Comparison of ENCODE assay signal across 15 cellular contexts in the genomic region with DNA sequence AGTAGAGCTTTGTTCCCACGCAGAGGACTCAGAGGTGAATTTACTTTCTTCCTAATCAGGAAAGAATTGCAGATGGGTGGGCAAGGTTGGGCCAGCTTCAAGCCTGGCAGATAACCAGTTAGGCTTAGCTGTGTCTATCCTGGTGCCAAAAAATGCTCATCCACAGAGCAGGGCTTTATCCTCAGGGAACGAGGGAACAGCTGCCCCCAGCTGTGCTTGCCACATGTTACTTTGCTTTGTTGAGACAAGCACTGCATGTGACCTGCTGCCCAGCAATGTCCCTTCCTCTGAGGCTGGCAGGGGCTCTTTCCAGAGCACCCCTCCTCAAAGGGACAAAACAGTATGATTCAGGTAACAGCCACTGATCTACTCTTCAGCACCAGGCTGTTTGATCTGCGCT.
DNase-seq lines count a peak whose midpoint lies in the region; ATAC-seq and TF ChIP-seq lines count a peak whose summit lies in the region.
"Had no signal": no experiment of that assay in that cellular context is flagged by ENCODE, and none has a peak within 500 bp of the region (broad histone marks: within the 10 kb centered on the region; RNA-seq: fewer than 3 reads in every experiment).

No MANE protein-coding gene starts in this region.

- no peak for ATAC-seq in HG03457 (IDR thresholded peaks at IDR 0.05; ENCODE audit: unreplicated experiment)
- ATAC-seq in GM21723 (IDR thresholded peaks at IDR 0.05; ENCODE audit: unreplicated experiment), result no peak
- ATAC-seq: K562, natural killer cell had no signal

- peak overlapping the region; percentile 45 for H2AFZ ChIP-seq in osteoblast (ENCODE audit: low read length)

- TF ChIP-seq POLR2A in Peyer's patch (IDR thresholded peaks at IDR 0.05), result no peak

- H3K4me3 ChIP-seq in AG10803 (ENCODE audit: low read length) (no peak overlapping the region), Peyer's patch (no peak overlapping the region), fibroblast of the aortic adventitia (ENCODE audit: low read depth, low read length) (no peak overlapping the region), osteoblast (ENCODE audit: insufficient read depth, low read length) (no peak overlapping the region)
- H3K4me3 ChIP-seq: K562 had no signal

- H4K20me1 ChIP-seq in osteoblast (ENCODE audit: insufficient read depth, low read length), result no peaks in the 10 kb centered on the region

- H3K4me2 ChIP-seq in osteoblast (ENCODE audit: insufficient read depth, low read length), result no peak overlapping the region

- peak overlapping the region; percentile 44 to 74 (median 56) for H3K27ac ChIP-seq in Peyer's patch
- H3K27ac ChIP-seq in osteoblast (ENCODE audit: low read depth, low read length), result peak overlapping the region; percentile 98

- H3K27me3 ChIP-seq in Peyer's patch (no peaks in the 10 kb centered on the region), osteoblast (ENCODE audit: insufficient read depth, low read length) (no peaks in the 10 kb centered on the region)

- no peaks in the 10 kb centered on the region for H3K9me3 ChIP-seq in Peyer's patch
- H3K9me3 ChIP-seq in osteoblast (ENCODE audit: low read depth, low read length), result no peaks in the 10 kb centered on the region

- H3K36me3 ChIP-seq in Peyer's patch, result no peaks in the 10 kb centered on the region
- H3K36me3 ChIP-seq in osteoblast (ENCODE audit: insufficient read depth, low read length), result no peaks in the 10 kb centered on the region

- DNase-seq in AG10803 (ENCODE audit: low read depth) (peak; percentile 79), Peyer's patch (peak in 2 of 3 donors; percentile 52 to 70), fibroblast of the aortic adventitia (ENCODE audit: low read depth) (peak; percentile 41), osteoblast (ENCODE audit: insufficient read length, low spot score, missing footprints) (no peak), GM19238 (ENCODE audit: insufficient read length, low spot score) (no peak)
- DNase-seq in stimulated activated CD8-positive, alpha-beta memory T cell treated with anti-CD3 and anti-CD28 coated beads, Interleukin-4, amount 100 ng/mL, for 48 hours, result no peak
- DNase-seq: activated naive CD4-positive, alpha-beta T cell treated with anti-CD3 and anti-CD28 coated beads, Interleukin-2, amount 50 U/mL, for 16 hours; DMS79; natural killer cell; NCI-H187 treated with DMSO at 0.1 percent for 48 hours; OCI-M1; stimulated activated CD4-positive, alpha-beta T cell treated with anti-CD3 and anti-CD28 coated beads, Interleukin-15, amount 100 ng/mL, for 24 hours had no signal

- H3K79me2 ChIP-seq in osteoblast (ENCODE audit: insufficient read depth, low read length), result no peaks in the 10 kb centered on the region

- TF ChIP-seq CTCF in AG10803 (conservative IDR thresholded peaks at IDR 0.05; ENCODE audit: low read length), result no peak
- no peak for TF ChIP-seq CTCF in Peyer's patch (IDR thresholded peaks at IDR 0.05)
- TF ChIP-seq CTCF in fibroblast of the aortic adventitia (IDR thresholded peaks at IDR 0.05; ENCODE audit: insufficient read depth, low read length), result no peak
- TF ChIP-seq CTCF in osteoblast (IDR thresholded peaks at IDR 0.05; ENCODE audit: extremely low read depth, low read depth, low read length), result no peak

- peaks cover 0 to 6% (median 0%) of the 10 kb centered on the region in 4 donors for H3K4me1 ChIP-seq in Peyer's patch
- peaks cover 71% of the 10 kb centered on the region for H3K4me1 ChIP-seq in osteoblast (ENCODE audit: insufficient read depth, low read length)

Comparison
In these comparisons a context has a peak if more than half of its experiments do, and no peak if none do; other contexts are left out.
1. DNase-seq: peak in AG10803 (single experiment), Peyer's patch (2 of 3) and fibroblast of the aortic adventitia (single experiment); none in osteoblast (single experiment), GM19238 (single experiment) and stimulated activated CD8-positive, alpha-beta memory T cell treated with anti-CD3 and anti-CD28 coated beads, Interleukin-4, amount 100 ng/mL, for 48 hours (single experiment).